ENCODE assay signal across 13 cellular contexts in the genomic region with DNA sequence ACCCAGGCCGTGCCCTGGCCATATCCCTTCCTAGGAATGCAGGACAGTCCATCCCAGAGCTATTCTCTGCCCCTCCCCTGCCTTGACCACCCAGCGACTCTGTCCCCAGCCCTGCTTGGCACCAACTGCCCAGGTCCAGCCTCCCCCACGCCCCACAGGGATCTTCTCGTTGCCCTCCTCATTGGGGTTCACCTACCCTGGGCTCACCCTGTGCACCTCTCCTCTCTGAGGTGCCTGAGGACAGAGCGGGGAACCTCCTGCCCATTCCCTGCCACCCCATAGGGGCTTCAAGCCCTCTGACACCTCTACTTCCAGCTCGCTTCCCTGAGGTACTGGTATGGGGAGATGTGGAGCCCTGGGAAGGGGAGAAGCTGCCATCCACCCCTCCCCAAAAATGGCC. TPM values are rescaled to one million over a fixed set of nuclear protein-coding genes. Genes with fewer than 3 reads are reported as not detected.
"Had no signal": no experiment of that assay in that cellular context is flagged by ENCODE, and none has a peak within 500 bp of the region (broad histone marks: within the 10 kb centered on the region; RNA-seq: fewer than 3 reads in every experiment).

No MANE protein-coding gene starts in this region.

- H3K27ac ChIP-seq: GM23248, HL-60, KMS-11 had no signal

- ATAC-seq: HCT116, HepG2 had no signal

- H3K9me3 Mint-ChIP-seq: HFFc6, IgD-negative memory B cell had no signal

- H3K36me3 ChIP-seq: HAP-1 had no signal

- H3K4me2 ChIP-seq: KMS-11 had no signal

- DNase-seq: GM23248, GOT3, H7, HFFc6, KBM-7 had no signal

- H3K4me1 ChIP-seq: HAP-1 had no signal

- H3K4me3 ChIP-seq: GM23248, HAP-1 had no signal

- H3K9me3 ChIP-seq: HAP-1 had no signal

- H3K27ac Mint-ChIP-seq: HFFc6, IgD-negative memory B cell had no signal

- FAIRE-seq: HepG2 had no signal

- H3K9ac ChIP-seq: GM23248, KMS-11 had no signal

- H3K36me3 Mint-ChIP-seq: IgD-negative memory B cell had no signal

- H3K4me3 Mint-ChIP-seq: HFFc6, IgD-negative memory B cell had no signal

RNA-seq across cellular contexts. Expression of a gene that starts 28.7 kb away (rescaled TPM):
- total RNA-seq: GM23248, H4, H7, HepG2, HFFc6, HT1080 had no signal
- polyA plus RNA-seq: GM23248, HepG2, IgD-negative memory B cell had no signal

RNA-seq across cellular contexts. Expression of a gene that starts 40.2 kb away (rescaled TPM):
- total RNA-seq: GM23248, HepG2, HT1080 had no signal
- polyA plus RNA-seq: GM23248, IgD-negative memory B cell had no signal
